9 cellular contexts compared by ENCODE assay signal in genomic region chr10:11498399-11498798, GRCh38.
"Had no signal": no experiment of that assay in that cellular context is flagged by ENCODE, and none has a peak within 500 bp of the region (broad histone marks: within the 10 kb centered on the region; RNA-seq: fewer than 3 reads in every experiment).

No MANE protein-coding gene starts in this region.

- H3K4me1 ChIP-seq: HAP-1 had no signal

- H3K4me3 Mint-ChIP-seq: HFFc6, IgD-negative memory B cell had no signal

- ATAC-seq: HCT116, HepG2 had no signal

- FAIRE-seq: HepG2 had no signal

- H3K27ac Mint-ChIP-seq: HFFc6 had no signal

- H3K4me3 ChIP-seq: HAP-1 had no signal

- H3K27ac ChIP-seq: HL-60 had no signal

- H3K9me3 ChIP-seq: HAP-1 had no signal

- DNase-seq: GOT3, H7, HFFc6, KG1 had no signal

- H3K27me3 Mint-ChIP-seq: IgD-negative memory B cell had no signal

- H3K9me3 Mint-ChIP-seq: HFFc6, IgD-negative memory B cell had no signal
